Comparison of ENCODE assay signal across 25 cellular contexts in genomic region chr5:21792736-21793135, GRCh38.
DNase-seq lines count a peak whose midpoint lies in the region; ATAC-seq, FAIRE-seq and TF ChIP-seq lines count a peak whose summit lies in the region.
"Had no signal": no experiment of that assay in that cellular context is flagged by ENCODE, and none has a peak within 500 bp of the region (broad histone marks: within the 10 kb centered on the region; RNA-seq: fewer than 3 reads in every experiment).

No MANE protein-coding gene starts in this region.

- H2AK9ac ChIP-seq in IMR-90 (replicated peaks; ENCODE audit: low read depth, low read length, poor library complexity) = no peak overlapping the region

- ATAC-seq in IMR-90 (ENCODE audit: low read depth) (peak; percentile 79), esophagus mucosa (no peak), GM19035 (IDR thresholded peaks at IDR 0.05; ENCODE audit: unreplicated experiment) (no peak)
- ATAC-seq: GM23338, Panc1 had no signal

- no peaks in the 10 kb centered on the region for H3K9me2 ChIP-seq in SK-N-SH

- H3K27me3 ChIP-seq in IMR-90 (ENCODE audit: control insufficient read depth, insufficient read depth, low read length) (no peaks in the 10 kb centered on the region), SK-N-SH (ENCODE audit: insufficient read depth) (no peaks in the 10 kb centered on the region), keratinocyte (ENCODE audit: control insufficient read depth, extremely low read depth, insufficient read depth, low read length) (no peaks in the 10 kb centered on the region)
- H3K27me3 ChIP-seq: BE2C had no signal

- H3K79me2 ChIP-seq in SK-N-SH (ENCODE audit: insufficient read depth) (no peaks in the 10 kb centered on the region), keratinocyte (ENCODE audit: control insufficient read depth, insufficient read depth, low read length) (no peaks in the 10 kb centered on the region)

- intact Hi-C loops in IMR-90 (cut with micrococcal nuclease) = no loop called here

- H3K79me1 ChIP-seq in IMR-90 (ENCODE audit: low read depth in 1 of 2, low read length in 2 of 2) = no peaks in the 10 kb centered on the region

- no peak for FAIRE-seq in keratinocyte (lab: Jason Lieb, UNC)
- FAIRE-seq: GM12892 had no signal

- H2AK5ac ChIP-seq in IMR-90 (ENCODE audit: low read depth, low read length) = no peak overlapping the region

- H3K18ac ChIP-seq in IMR-90 (ENCODE audit: low read depth, low read length) = peak overlapping the region; percentile 72; the same call in 1 of the 2 replicates

- H3K4me3 ChIP-seq in IMR-90 (ENCODE audit: insufficient read depth, low read depth, low read length) (no peak overlapping the region), SK-N-SH (ENCODE audit: low read depth in 2 of 2, low read length in 1 of 2) (no peak overlapping the region), keratinocyte (ENCODE audit: control insufficient read depth in 2 of 3, extremely low read depth in 1 of 3, insufficient read depth in 2 of 3, low read depth in 1 of 3, low read length in 3 of 3) (no peak overlapping the region)
- H3K4me3 ChIP-seq: GM23338, HAP-1, SK-N-MC had no signal

- H4K20me1 ChIP-seq in IMR-90 (ENCODE audit: insufficient read depth, low read length) (no peaks in the 10 kb centered on the region), SK-N-SH (ENCODE audit: insufficient read depth) (no peaks in the 10 kb centered on the region), keratinocyte (ENCODE audit: control insufficient read depth, extremely low read depth, insufficient read depth, low read length) (no peaks in the 10 kb centered on the region)

- no CpG with 5 or more reads among the region's 2 CpGs for WGBS in IMR-90 (ENCODE audit: extremely low coverage in 2 of 2, insufficient read length in 1 of 2), 2 experiments
- 13% methylated on average over 2 of the region's 2 CpGs for WGBS in SK-N-SH (ENCODE audit: low lambda C conversion rate)

- no peak overlapping the region for H3K4ac ChIP-seq in IMR-90 (ENCODE audit: low read depth, low read length)

- no peaks in the 10 kb centered on the region for H3F3A ChIP-seq in SK-N-SH (replicated peaks; ENCODE audit: insufficient read depth)

- no peak overlapping the region for H4K91ac ChIP-seq in IMR-90 (ENCODE audit: insufficient read depth, low read depth, low read length)

- H2AFZ ChIP-seq in IMR-90 (replicated peaks; ENCODE audit: low read length, poor library complexity) = no peak overlapping the region
- peak overlapping the region; percentile 40; the same call in 1 of the 2 replicates for H2AFZ ChIP-seq in SK-N-SH (ENCODE audit: low read depth)
- H2AFZ ChIP-seq in keratinocyte (ENCODE audit: control insufficient read depth, low read length) = peak overlapping the region; percentile 23
- H2AFZ ChIP-seq: GM23338 had no signal

- no peak for TF ChIP-seq POLR2A in IMR-90 (IDR thresholded peaks at IDR 0.05; ENCODE audit: low read depth, low read length)

- no peak overlapping the region for H3K9ac ChIP-seq in IMR-90 (ENCODE audit: low read depth, low read length)
- H3K9ac ChIP-seq in SK-N-SH = no peak overlapping the region
- H3K9ac ChIP-seq in keratinocyte (ENCODE audit: control insufficient read depth, extremely low read depth, insufficient read depth, low read length) = no peak overlapping the region

- no peaks in the 10 kb centered on the region for H3K9me3 ChIP-seq in IMR-90 (ENCODE audit: control insufficient read depth, insufficient read depth, low read length)
- no peaks in the 10 kb centered on the region for H3K9me3 ChIP-seq in SK-N-SH
- no peaks in the 10 kb centered on the region for H3K9me3 ChIP-seq in keratinocyte (ENCODE audit: control insufficient read depth, low read depth, low read length)
- H3K9me3 ChIP-seq: BE2C, HAP-1 had no signal

- no peak overlapping the region for H4K8ac ChIP-seq in IMR-90 (ENCODE audit: low read depth in 2 of 2, low read length in 2 of 2)

- POLR2A ChIA-PET in IMR-90 (lab: Charles Lee; ENCODE audit: unreplicated experiment) = no interaction called here
- POLR2A ChIA-PET in SK-N-SH (lab: Yijun Ruan, JAX) = no interaction called here

- in situ Hi-C loops in IMR-90 (cut with MboI; ENCODE audit: low sequenced_read_pairs) = no loop called here

- CTCF ChIA-PET in IMR-90 (lab: Yijun Ruan, JAX) (no interaction called here), SK-N-SH (lab: Yijun Ruan, JAX) (no interaction called here)

- H3K23ac ChIP-seq in IMR-90 (ENCODE audit: low read depth, low read length) = no peak overlapping the region

- H3K4me2 ChIP-seq in IMR-90 (ENCODE audit: low read depth, low read length) (peak overlapping the region; percentile 54; the same call in 1 of the 2 replicates), SK-N-SH (no peak overlapping the region), keratinocyte (ENCODE audit: control insufficient read depth, extremely low read depth, insufficient read depth, low read depth, low read length) (no peak overlapping the region)
- H3K4me2 ChIP-seq: GM23338 had no signal

- H3K9me1 ChIP-seq in IMR-90 (ENCODE audit: insufficient read depth, low read length) (no peaks in the 10 kb centered on the region), keratinocyte (ENCODE audit: control insufficient read depth, extremely low read depth, insufficient read depth, low read length) (no peaks in the 10 kb centered on the region)

- H3K56ac ChIP-seq in IMR-90 (ENCODE audit: extremely low read depth, insufficient read depth, low read length) = no peak overlapping the region

- no TSS peak for BruUV-seq in IMR-90 (replicated peaks; lab: Mats Ljungman, UMichigan)

- no peak overlapping the region for H2BK15ac ChIP-seq in IMR-90 (ENCODE audit: low read depth, low read length)

- H2BK20ac ChIP-seq in IMR-90 (ENCODE audit: low read depth, low read length) = no peak overlapping the region

- dilution Hi-C loops in IMR-90 (cut with HindIII; ENCODE audit: low sequenced_read_pairs, unreplicated experiment) (no loop called here), keratinocyte (cut with MboI; ENCODE audit: extremely low pct_ligation_motif_present, low sequenced_read_pairs) (no loop called here)

- peak overlapping the region; percentile 90 for H2BK5ac ChIP-seq in IMR-90 (ENCODE audit: low read depth, low read length, poor library complexity, severe bottlenecking)

- H3K4me1 ChIP-seq in IMR-90 (ENCODE audit: control insufficient read depth, insufficient read depth, low read length) = peaks cover 5% of the 10 kb centered on the region
- H3K4me1 ChIP-seq in SK-N-SH (ENCODE audit: control insufficient read depth in 1 of 2, insufficient read depth in 2 of 2, low read depth in 1 of 2, low read length in 1 of 2) = no peaks in the 10 kb centered on the region
- H3K4me1 ChIP-seq in keratinocyte (ENCODE audit: control insufficient read depth, extremely low read depth, insufficient read depth, low read length) = peaks cover 4% of the 10 kb centered on the region
- H3K4me1 ChIP-seq: BE2C, HAP-1 had no signal

- TF ChIP-seq CTCF in IMR-90 (conservative IDR thresholded peaks at IDR 0.05; ENCODE audit: low read depth, low read length) = no peak
- no peak for TF ChIP-seq CTCF in SK-N-SH (IDR thresholded peaks at IDR 0.05)
- TF ChIP-seq CTCF in keratinocyte (optimal IDR thresholded peaks at IDR 0.05 in 1 of 3, IDR thresholded peaks at IDR 0.05 in 1 of 3, conservative IDR thresholded peaks at IDR 0.05 in 1 of 3; ENCODE audit: extremely low read depth in 1 of 3, insufficient read depth in 2 of 3, low read length in 3 of 3) = no peak

- H4K5ac ChIP-seq in IMR-90 (ENCODE audit: low read depth, low read length) = peak overlapping the region; percentile 92; the same call in 1 of the 2 replicates

- H2BK120ac ChIP-seq in IMR-90 (ENCODE audit: low read depth, low read length) = peak overlapping the region; percentile 55; the same call in 1 of the 2 replicates

- no peak for TF ChIP-seq EP300 in SK-N-SH (IDR thresholded peaks at IDR 0.05; ENCODE audit: borderline replicate concordance in 1 of 2, low read depth in 1 of 2, low read length in 1 of 2)

- TF ChIP-seq RAD21 in IMR-90 (IDR thresholded peaks at IDR 0.05; ENCODE audit: low read length) = no peak
- no peak for TF ChIP-seq RAD21 in SK-N-SH (IDR thresholded peaks at IDR 0.05; ENCODE audit: low read length)

- DNase-seq in IMR-90 = peak; percentile 40
- no peak for DNase-seq in SK-N-SH
- DNase-seq in keratinocyte (ENCODE audit: low read depth, low spot score) = no peak
- DNase-seq in EL = no peak
- DNase-seq in NCI-H1436 (lab: John Stamatoyannopoulos, UW) = no peak
- DNase-seq: ACHN; BE2C; CD8-positive, alpha-beta memory T cell; DMS 273 treated with DMSO at 0.1 percent for 48 hours; DMS79; Kasumi-1; MV-4-11; NCI-H1105; NCI-H2029 treated with DMSO at 0.1 percent for 48 hours; NCI-H526 treated with DMSO at 0.1 percent for 48 hours; SIG-M5; T-helper 2 cell had no signal

- H3K36me3 ChIP-seq in IMR-90 (ENCODE audit: control insufficient read depth, insufficient read depth, low read length) (no peaks in the 10 kb centered on the region), SK-N-SH (replicated peaks in 1 of 2; ENCODE audit: control insufficient read depth in 1 of 2, insufficient read depth in 2 of 2, low read length in 1 of 2) (no peaks in the 10 kb centered on the region), keratinocyte (ENCODE audit: control insufficient read depth in 2 of 2, extremely low read depth in 1 of 2, insufficient read depth in 2 of 2, low read length in 2 of 2) (no peaks in the 10 kb centered on the region)
- H3K36me3 ChIP-seq: BE2C, HAP-1 had no signal

- H3K14ac ChIP-seq in IMR-90 (replicated peaks; ENCODE audit: low read depth, low read length) = no peak overlapping the region

- H3K27ac ChIP-seq in IMR-90 (ENCODE audit: insufficient read depth, low read length) = no peak overlapping the region
- H3K27ac ChIP-seq in SK-N-SH (ENCODE audit: low read depth in 2 of 2, low read length in 1 of 2) = no peak overlapping the region
- H3K27ac ChIP-seq in keratinocyte (ENCODE audit: control insufficient read depth, insufficient read depth, low read length) = no peak overlapping the region
- H3K27ac ChIP-seq: RWPE1, SK-N-MC had no signal

TF ChIP-seq in IMR-90, 13 proteins besides CTCF, POLR2A, EP300 and RAD21 (continues in another document):
- TF ChIP-seq MXI1 (IDR thresholded peaks at IDR 0.05; ENCODE audit: borderline replicate concordance, low read depth, low read length) = no peak

TF ChIP-seq in SK-N-SH, 30 proteins besides CTCF, POLR2A, EP300 and RAD21 (continues in another document):
- TF ChIP-seq GATA2 (CRISPR knock-in tag; IDR thresholded peaks at IDR 0.05) (no peak), TCF12 (IDR thresholded peaks at IDR 0.05) (peak; percentile 26; the same call in 1 of the 2 replicates), RXRA (IDR thresholded peaks at IDR 0.05; ENCODE audit: borderline replicate concordance, low read depth) (no peak), JUND (IDR thresholded peaks at IDR 0.05) (0 out of 2 replicates have a peak, but pooled peaks have one; percentile 6)
